ENCODE assay signal across 10 cellular contexts in the genomic region with DNA sequence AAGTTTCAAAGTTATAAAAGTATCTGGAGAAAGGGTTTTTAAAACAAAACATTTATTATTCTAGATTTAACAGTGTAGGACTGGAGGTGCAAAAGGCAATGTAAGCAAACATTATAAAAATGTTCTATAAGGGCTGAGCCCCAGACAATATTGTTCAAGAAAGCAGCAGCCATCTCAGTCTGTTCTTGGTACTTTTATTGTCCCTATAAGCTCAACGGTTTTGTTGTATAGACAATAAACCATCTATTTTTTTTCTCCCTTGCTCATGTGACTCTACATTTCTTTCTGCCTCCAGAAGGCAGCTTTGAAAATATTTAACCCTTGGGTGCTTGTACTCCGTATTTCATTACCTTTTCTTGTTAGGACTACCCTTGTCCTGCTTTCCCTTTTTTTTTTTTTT. TPM values are rescaled to one million over a fixed set of nuclear protein-coding genes. Genes with fewer than 3 reads are reported as not detected.
"Had no signal": no experiment of that assay in that cellular context is flagged by ENCODE, and none has a peak within 500 bp of the region (broad histone marks: within the 10 kb centered on the region; RNA-seq: fewer than 3 reads in every experiment).

No MANE protein-coding gene starts in this region.

- H3K9ac ChIP-seq: GM23248 had no signal

- H3K36me3 ChIP-seq: HAP-1 had no signal

- H3K4me1 ChIP-seq: HAP-1 had no signal

- ATAC-seq: HCT116, K562 had no signal

- H3K27ac ChIP-seq: GM23248, HL-60 had no signal

- H3K9me3 ChIP-seq: HAP-1 had no signal

- H3K4me3 ChIP-seq: GM23248, HAP-1, K562 had no signal

- DNase-seq: GM23248, GOT3, H7, HFFc6, IMR-90 had no signal

RNA-seq across cellular contexts. Expression of gene NXPE2, which starts 25.2 kb away (rescaled TPM):
- total RNA-seq: GM23248, H4, H7, HFFc6, IMR-90, K562 had no signal

RNA-seq across cellular contexts. Expression of gene NXPE4, which starts 57.6 kb away (rescaled TPM):
- total RNA-seq: GM23248, H4, H7, HFFc6, IMR-90, K562 had no signal
